1 cellular context compared by ENCODE assay signal in genomic region chr3:196431193-196432136, GRCh38.
TF ChIP-seq lines count a peak whose summit lies in the region.

No MANE protein-coding gene starts in this region.

TF ChIP-seq in HEK293, 187 proteins besides CTCF, POLR2A, EP300 and RAD21 (continued from another document and continues in another):
- TF ChIP-seq REST (tag by site-specific recombination; IDR thresholded peaks at IDR 0.05) (peak; percentile 59; the same call in 1 of the 2 replicates), ZNF223 (tag by site-specific recombination; IDR thresholded peaks at IDR 0.05) (no peak), EGR2 (tag by site-specific recombination; IDR thresholded peaks at IDR 0.05; ENCODE audit: low read depth) (peak; percentile 90), OVOL3 (tag by site-specific recombination; IDR thresholded peaks at IDR 0.05) (0 out of 2 replicates have a peak, but pooled peaks have one; percentile 6), ZNF645 (tag by site-specific recombination; IDR thresholded peaks at IDR 0.05) (no peak), ZNF677 (tag by site-specific recombination; IDR thresholded peaks at IDR 0.05) (no peak), ZBTB17 (tag by site-specific recombination; IDR thresholded peaks at IDR 0.05) (peak; percentile 63), ZNF324 (tag by site-specific recombination; IDR thresholded peaks at IDR 0.05) (no peak), PRDM2 (tag by site-specific recombination; IDR thresholded peaks at IDR 0.05; ENCODE audit: borderline replicate concordance) (no peak), ZSCAN18 (tag by site-specific recombination; IDR thresholded peaks at IDR 0.05) (no peak), ZNF692 (tag by site-specific recombination; IDR thresholded peaks at IDR 0.05) (no peak), ZNF239 (tag by site-specific recombination; IDR thresholded peaks at IDR 0.05) (no peak), SALL2 (tag by site-specific recombination; IDR thresholded peaks at IDR 0.05; ENCODE audit: borderline replicate concordance) (no peak), ZNF510 (tag by site-specific recombination; IDR thresholded peaks at IDR 0.05; ENCODE audit: insufficient replicate concordance) (no peak), WT1 (tag by site-specific recombination; IDR thresholded peaks at IDR 0.05) (no peak), ZBTB48 (tag by site-specific recombination; IDR thresholded peaks at IDR 0.05) (peak; percentile 97), ZNF514 (tag by site-specific recombination; IDR thresholded peaks at IDR 0.05) (no peak), ZNF354C (tag by site-specific recombination; IDR thresholded peaks at IDR 0.05; ENCODE audit: borderline replicate concordance, low read depth) (no peak), ZNF777 (tag by site-specific recombination; IDR thresholded peaks at IDR 0.05; ENCODE audit: borderline replicate concordance) (no peak), FEZF1 (tag by site-specific recombination; IDR thresholded peaks at IDR 0.05) (no peak), PATZ1 (tag by site-specific recombination; IDR thresholded peaks at IDR 0.05) (peak; percentile 83), ZBTB7A (tag by site-specific recombination; IDR thresholded peaks at IDR 0.05; ENCODE audit: low read depth) (no peak), ZNF350 (tag by site-specific recombination; IDR thresholded peaks at IDR 0.05) (no peak), ZNF768 (tag by site-specific recombination; IDR thresholded peaks at IDR 0.05) (no peak), TCF7L2 (IDR thresholded peaks at IDR 0.05; ENCODE audit: borderline replicate concordance, low read depth, low read length) (no peak), ZNF704 (tag by site-specific recombination; IDR thresholded peaks at IDR 0.05) (no peak), ZNF112 (tag by site-specific recombination; IDR thresholded peaks at IDR 0.05) (no peak), GFI1B (tag by site-specific recombination; IDR thresholded peaks at IDR 0.05) (0 out of 2 replicates have a peak, but pooled peaks have one; percentile 3), ZNF391 (tag by site-specific recombination; IDR thresholded peaks at IDR 0.05; ENCODE audit: borderline replicate concordance, low read depth) (no peak), ZNF530 (tag by site-specific recombination; IDR thresholded peaks at IDR 0.05; ENCODE audit: low read depth) (no peak), ZNF548 (tag by site-specific recombination; IDR thresholded peaks at IDR 0.05) (no peak), ZNF549 (tag by site-specific recombination; IDR thresholded peaks at IDR 0.05) (no peak), ZBTB49 (tag by site-specific recombination; IDR thresholded peaks at IDR 0.05; ENCODE audit: low read depth) (no peak), SCRT1 (tag by site-specific recombination; IDR thresholded peaks at IDR 0.05; ENCODE audit: borderline replicate concordance) (no peak), ZSCAN5A (tag by site-specific recombination; IDR thresholded peaks at IDR 0.05) (no peak), ZNF155 (tag by site-specific recombination; IDR thresholded peaks at IDR 0.05) (no peak), ZNF202 (tag by site-specific recombination; IDR thresholded peaks at IDR 0.05; ENCODE audit: borderline replicate concordance) (no peak), ZNF184 (tag by site-specific recombination; IDR thresholded peaks at IDR 0.05) (peak; percentile 87), ZNF175 (tag by site-specific recombination; IDR thresholded peaks at IDR 0.05) (no peak), OSR2 (tag by site-specific recombination; IDR thresholded peaks at IDR 0.05) (no peak), ZNF248 (tag by site-specific recombination; IDR thresholded peaks at IDR 0.05) (no peak), ZNF654 (tag by site-specific recombination; IDR thresholded peaks at IDR 0.05; ENCODE audit: low read depth) (no peak)
